In genomic region chr1:226635456-226635941, GRCh38 we compare ENCODE assay signal across 9 cellular contexts.
DNase-seq lines count a peak whose midpoint lies in the region; ATAC-seq and TF ChIP-seq lines count a peak whose summit lies in the region.
"Had no signal": no experiment of that assay in that cellular context is flagged by ENCODE, and none has a peak within 500 bp of the region (broad histone marks: within the 10 kb centered on the region; RNA-seq: fewer than 3 reads in every experiment).

No MANE protein-coding gene starts in this region.

- POLR2A ChIA-PET in HEK293 (lab: Yijun Ruan, JAX), result interaction anchor here (0.7 kb wide), 1 partner anchor 227 kb away, joined by 4 read pairs; no protein-coding TSS in a partner anchor
- POLR2A ChIA-PET in WTC11 (lab: Charles Lee), result no interaction called here

- H3K4me1 Mint-ChIP-seq in WTC11, result peaks cover 17% of the 10 kb centered on the region
- H3K4me1 Mint-ChIP-seq: mesothelial cell of epicardium had no signal

- no peak for TF ChIP-seq CTCF in HEK293 (tag by site-specific recombination; IDR thresholded peaks at IDR 0.05)
- TF ChIP-seq CTCF in dorsolateral prefrontal cortex (IDR thresholded peaks at IDR 0.05 in 54 of 56, conservative IDR thresholded peaks at IDR 0.05 in 2 of 56; ENCODE audit: low read depth in 1 of 56, partially characterized antibody in 56 of 56), result no peak
- TF ChIP-seq CTCF in WTC11 (IDR thresholded peaks at IDR 0.05), result no peak

- no peak overlapping the region for H3K4me3 ChIP-seq in HEK293 (ENCODE audit: low read depth, low read length)
- H3K4me3 ChIP-seq in dorsolateral prefrontal cortex, result no peak overlapping the region

- no peak for ATAC-seq in WTC11

- no peaks in the 10 kb centered on the region for H3K4me1 ChIP-seq in HEK293 (ENCODE audit: control insufficient read depth, insufficient read depth, low read length)

- CTCF ChIA-PET in HEK293 (lab: Yijun Ruan, JAX), result interaction anchor here (0.8 to 8.0 kb wide), 10 partner anchors 9 to 801 kb away, joined by 3 to 155 read pairs (median 4); no protein-coding TSS in a partner anchor
- CTCF ChIA-PET in WTC11 (lab: Charles Lee), result interaction anchor here (0.6 to 2.0 kb wide), 12 partner anchors 9 to 305 kb away, joined by 3 to 14 read pairs (median 3); partner anchors contain the start of genes COQ8A and PARP1

- H3K27ac Mint-ChIP-seq in WTC11, result no peak overlapping the region
- H3K27ac Mint-ChIP-seq: mesothelial cell of epicardium had no signal

- H3K27ac ChIP-seq in HEK293 (ENCODE audit: extremely low read depth, low read depth, low read length) (no peak overlapping the region), dorsolateral prefrontal cortex (peak overlapping the region in 32 of 59 donors; percentile 11 to 87 (median 58))

- H3K9me3 ChIP-seq in HEK293 (ENCODE audit: control insufficient read depth, insufficient read depth, low read depth, low read length), result no peaks in the 10 kb centered on the region

- no peaks in the 10 kb centered on the region for H3K36me3 Mint-ChIP-seq in WTC11

- peaks cover 0 to 7% of the 10 kb centered on the region in 2 experiments; a peak in 2 of 3 replicates for H3K36me3 ChIP-seq in HEK293 (ENCODE audit: control insufficient read depth in 2 of 2, insufficient read depth in 1 of 2, low read length in 2 of 2)

- no peak overlapping the region for H3K4me3 Mint-ChIP-seq in WTC11
- H3K4me3 Mint-ChIP-seq: mesothelial cell of epicardium had no signal

- no peaks in the 10 kb centered on the region for H3K27me3 Mint-ChIP-seq in WTC11 (ENCODE audit: low read depth)

- H3K27me3 ChIP-seq in dorsolateral prefrontal cortex, result no peaks in the 10 kb centered on the region

- intact Hi-C loops in dorsolateral prefrontal cortex (cut with DNase I), result loop anchor here (1.0 to 10.0 kb wide), 5 partner anchors 49 to 299 kb away; no protein-coding TSS in a partner anchor

- peak; percentile 58 for DNase-seq in activated CD4-positive, alpha-beta T cell treated with anti-CD3 and anti-CD28 coated beads, Interleukin-2, amount 50 U/mL, for 1 hour
- DNase-seq in dorsolateral prefrontal cortex (peak in 3 of 10 donors; percentile 3 to 22 (median 16)), WTC11 (ENCODE audit: low spot score) (no peak), AG08396 (ENCODE audit: low spot score) (no peak), NCI-H510A (lab: John Stamatoyannopoulos, UW) (no peak), NCI-H187 (lab: John Stamatoyannopoulos, UW) (no peak)
- peak; percentile 33 for DNase-seq in stimulated activated CD8-positive, alpha-beta memory T cell treated with anti-CD3 and anti-CD28 coated beads, Interleukin-12 subunit alpha, Interleukin-12 subunit beta, amount 100 ng/mL, for 1 hour (ENCODE audit: low read depth)

- no peaks in the 10 kb centered on the region for H3K9me3 Mint-ChIP-seq in WTC11
- H3K9me3 Mint-ChIP-seq: mesothelial cell of epicardium had no signal

TF ChIP-seq in HEK293, 187 proteins besides CTCF, POLR2A, EP300 and RAD21:
- no peak for TF ChIP-seq OVOL3 (tag by site-specific recombination; IDR thresholded peaks at IDR 0.05)
- TF ChIP-seq ZNF335 (tag by site-specific recombination; conservative IDR thresholded peaks at IDR 0.05), result no peak
- TF ChIP-seq ZNF621 (tag by site-specific recombination; IDR thresholded peaks at IDR 0.05), result no peak
- TF ChIP-seq ZBTB1 (tag by site-specific recombination; IDR thresholded peaks at IDR 0.05), result no peak
- TF ChIP-seq GFI1B (tag by site-specific recombination; IDR thresholded peaks at IDR 0.05), result no peak
- TF ChIP-seq YY2 (tag by site-specific recombination; IDR thresholded peaks at IDR 0.05), result no peak
- peak; percentile 44; the same call in 1 of the 2 replicates for TF ChIP-seq PRDM10 (tag by site-specific recombination; IDR thresholded peaks at IDR 0.05)
- no peak for TF ChIP-seq ZBTB8A (tag by site-specific recombination; IDR thresholded peaks at IDR 0.05)
- peak; percentile 81 for TF ChIP-seq EGR2 (tag by site-specific recombination; IDR thresholded peaks at IDR 0.05; ENCODE audit: low read depth)
- peak; percentile 77 for TF ChIP-seq KLF1 (tag by site-specific recombination; IDR thresholded peaks at IDR 0.05)
- TF ChIP-seq ZFHX2 (tag by site-specific recombination; conservative IDR thresholded peaks at IDR 0.05), result peak; percentile 68
- no peak for TF ChIP-seq SCRT1 (tag by site-specific recombination; IDR thresholded peaks at IDR 0.05; ENCODE audit: borderline replicate concordance)

TF ChIP-seq in WTC11, 78 proteins besides CTCF, POLR2A, EP300 and RAD21:
- TF ChIP-seq SP1 (CRISPR knock-in tag; conservative IDR thresholded peaks at IDR 0.05) (no peak), NR1H2 (CRISPR knock-in tag; IDR thresholded peaks at IDR 0.05) (no peak)

Comparison
In these comparisons a context has a peak if more than half of its experiments do, and no peak if none do; other contexts are left out.
1. DNase-seq: peak in activated CD4-positive, alpha-beta T cell treated with anti-CD3 and anti-CD28 coated beads, Interleukin-2, amount 50 U/mL, for 1 hour (single experiment) and stimulated activated CD8-positive, alpha-beta memory T cell treated with anti-CD3 and anti-CD28 coated beads, Interleukin-12 subunit alpha, Interleukin-12 subunit beta, amount 100 ng/mL, for 1 hour (single experiment); none in WTC11 (single experiment), AG08396 (single experiment), NCI-H510A (single experiment) and NCI-H187 (0 of 2).